Comparison of ENCODE assay signal across 1 cellular context in the genomic region with DNA sequence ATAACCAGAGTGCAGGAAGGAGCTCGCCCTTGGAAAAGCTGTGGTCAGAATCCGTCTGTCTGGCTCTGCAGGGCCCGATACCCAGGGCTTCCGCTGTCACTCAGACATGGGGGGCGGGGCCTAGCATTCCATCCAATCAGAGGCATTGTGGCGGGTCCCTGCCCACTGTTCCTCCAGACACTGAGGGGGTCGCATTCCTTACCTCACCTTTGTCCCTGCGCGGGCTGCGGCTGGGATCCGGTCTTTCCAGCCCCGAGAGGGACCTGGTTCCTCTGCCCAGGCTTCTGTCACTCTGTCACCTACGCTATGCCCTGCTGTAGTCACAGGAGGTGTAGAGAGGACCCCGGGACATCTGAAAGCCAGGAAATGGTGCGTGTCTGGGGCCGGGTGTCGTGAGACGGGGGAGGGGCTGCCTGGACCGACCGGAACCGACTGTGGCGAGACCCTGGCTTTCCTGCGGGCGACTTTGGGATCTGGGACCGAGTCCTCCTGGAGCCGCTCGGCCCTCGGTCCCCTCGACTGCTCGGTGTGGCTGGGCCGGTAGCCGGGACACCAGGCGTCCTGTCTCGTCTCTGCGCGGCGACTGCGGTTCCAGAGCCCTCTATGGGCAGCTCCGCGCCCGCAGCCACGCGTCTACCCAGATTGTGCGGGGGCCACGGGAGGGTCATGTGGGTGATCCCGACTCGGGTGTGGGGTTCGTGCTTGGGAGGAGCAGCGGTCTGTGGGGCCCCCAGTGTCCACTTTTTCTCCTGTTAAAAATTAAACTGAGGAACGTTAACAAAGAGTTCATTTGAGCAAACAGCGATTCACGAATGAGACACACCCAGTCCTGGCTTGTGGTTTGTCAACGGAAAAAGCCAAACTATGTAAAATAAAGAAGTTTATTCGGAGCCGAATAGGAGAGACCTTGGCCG.
TF ChIP-seq lines count a peak whose summit lies in the region.

A gene (plus strand): TSS at position 165 of the 914 bp plus-strand sequence. CDS start 142 bp downstream, at position 307.

TF ChIP-seq in HepG2, 621 proteins besides CTCF, POLR2A, EP300 and RAD21 (continued from another document and continues in another):
- peak; percentile 91 for TF ChIP-seq IKZF4 (CRISPR knock-in tag; IDR thresholded peaks at IDR 0.05; ENCODE audit: borderline replicate concordance, low read depth, not compliant biosample characterization)
- TF ChIP-seq, protein P1, sequence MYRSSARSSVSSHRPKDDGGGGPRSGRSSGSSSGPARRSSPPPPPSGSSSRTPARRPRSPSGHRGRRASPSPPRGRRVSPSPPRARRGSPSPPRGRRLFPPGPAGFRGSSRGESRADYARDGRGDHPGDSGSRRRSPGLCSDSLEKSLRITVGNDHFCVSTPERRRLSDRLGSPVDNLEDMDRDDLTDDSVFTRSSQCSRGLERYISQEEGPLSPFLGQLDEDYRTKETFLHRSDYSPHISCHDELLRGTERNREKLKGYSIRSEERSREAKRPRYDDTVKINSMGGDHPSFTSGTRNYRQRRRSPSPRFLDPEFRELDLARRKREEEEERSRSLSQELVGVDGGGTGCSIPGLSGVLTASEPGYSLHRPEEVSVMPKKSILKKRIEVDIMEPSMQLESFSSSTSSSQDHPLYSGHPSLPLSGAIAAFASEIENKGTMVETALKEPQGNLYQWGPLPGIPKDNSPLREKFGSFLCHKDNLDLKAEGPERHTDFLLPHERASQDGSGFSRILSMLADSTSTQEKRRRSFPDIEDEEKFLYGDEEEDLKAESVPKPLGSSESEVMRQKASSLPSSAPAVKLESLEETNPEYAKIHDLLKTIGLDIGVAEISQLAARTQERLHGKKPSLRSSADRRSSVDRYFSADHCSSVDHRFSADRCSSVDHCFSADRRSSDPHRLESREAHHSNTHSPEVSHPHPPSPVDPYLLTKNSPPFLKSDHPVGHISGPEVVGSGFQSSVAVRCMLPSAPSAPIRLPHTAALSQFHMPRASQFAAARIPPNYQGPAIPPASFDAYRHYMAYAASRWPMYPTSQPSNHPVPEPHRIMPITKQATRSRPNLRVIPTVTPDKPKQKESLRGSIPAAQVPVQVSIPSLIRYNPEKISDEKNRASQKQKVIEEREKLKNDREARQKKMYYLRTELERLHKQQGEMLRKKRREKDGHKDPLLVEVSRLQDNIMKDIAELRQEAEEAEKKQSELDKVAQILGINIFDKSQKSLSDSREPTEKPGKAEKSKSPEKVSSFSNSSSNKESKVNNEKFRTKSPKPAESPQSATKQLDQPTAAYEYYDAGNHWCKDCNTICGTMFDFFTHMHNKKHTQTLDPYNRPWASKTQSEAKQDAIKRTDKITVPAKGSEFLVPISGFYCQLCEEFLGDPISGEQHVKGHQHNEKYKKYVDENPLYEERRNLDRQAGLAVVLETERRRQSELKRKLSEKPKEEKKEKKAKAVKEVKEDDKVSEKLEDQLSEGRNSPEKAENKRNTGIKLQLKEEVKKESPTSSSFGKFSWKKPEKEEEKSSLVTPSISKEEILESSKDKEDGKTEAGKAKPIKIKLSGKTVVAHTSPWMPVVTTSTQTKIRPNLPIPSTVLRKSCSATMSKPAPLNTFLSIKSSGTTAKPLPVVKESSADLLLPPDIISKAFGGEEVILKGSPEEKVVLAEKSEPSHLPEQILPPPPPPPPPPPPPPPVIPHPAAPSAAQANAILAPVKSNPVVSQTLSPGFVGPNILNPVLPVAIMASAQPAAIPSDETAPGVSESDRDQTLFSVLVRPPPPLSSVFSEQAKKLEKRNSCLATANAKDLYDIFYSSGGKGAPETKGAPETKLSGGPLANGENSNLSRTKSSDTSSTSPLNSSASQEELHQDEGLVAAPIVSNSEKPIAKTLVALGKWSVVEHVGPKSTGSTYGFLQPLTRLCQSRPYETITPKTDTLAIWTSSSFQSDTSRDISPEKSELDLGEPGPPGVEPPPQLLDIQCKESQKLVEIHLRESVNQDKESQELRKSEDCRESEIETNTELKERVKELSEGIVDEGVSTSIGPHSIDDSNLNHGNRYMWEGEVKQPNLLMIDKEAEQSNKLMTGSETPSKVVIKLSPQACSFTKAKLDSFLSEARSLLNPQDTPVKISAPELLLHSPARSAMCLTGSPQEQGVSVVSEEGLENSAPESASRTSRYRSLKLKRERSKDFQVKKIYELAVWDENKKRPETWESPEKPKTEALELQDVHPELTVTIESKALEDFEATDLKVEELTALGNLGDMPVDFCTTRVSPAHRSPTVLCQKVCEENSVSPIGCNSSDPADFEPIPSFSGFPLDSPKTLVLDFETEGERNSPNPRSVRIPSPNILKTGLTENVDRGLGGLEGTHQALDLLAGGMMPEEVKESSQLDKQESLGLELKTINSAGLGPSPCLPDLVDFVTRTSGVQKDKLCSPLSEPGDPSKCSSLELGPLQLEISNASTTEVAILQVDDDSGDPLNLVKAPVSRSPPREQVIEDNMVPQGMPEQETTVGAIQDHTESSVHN (CRISPR knock-in tag; IDR thresholded peaks at IDR 0.05): peak; percentile 65; the same call in 1 of the 2 replicates
- TF ChIP-seq FIP1L1 (IDR thresholded peaks at IDR 0.05; ENCODE audit: borderline replicate concordance, insufficient read depth, low read depth, low read length): 0 out of 2 replicates have a peak, but pooled peaks have one; percentile 49
- TF ChIP-seq FOXP1 (IDR thresholded peaks at IDR 0.05): no peak
- TF ChIP-seq FOXP1 (CRISPR knock-in tag; IDR thresholded peaks at IDR 0.05): 0 out of 2 replicates have a peak, but pooled peaks have one; percentile 10
- peak; percentile 35; the same call in 1 of the 2 replicates for TF ChIP-seq ESRRA (CRISPR knock-in tag; IDR thresholded peaks at IDR 0.05; ENCODE audit: low read depth)
- TF ChIP-seq MIXL1 (CRISPR knock-in tag; IDR thresholded peaks at IDR 0.05): no peak
- TF ChIP-seq ZNF251 (CRISPR knock-in tag; IDR thresholded peaks at IDR 0.05): 0 out of 2 replicates have a peak, but pooled peaks have one; percentile 27
- TF ChIP-seq, protein P2, sequence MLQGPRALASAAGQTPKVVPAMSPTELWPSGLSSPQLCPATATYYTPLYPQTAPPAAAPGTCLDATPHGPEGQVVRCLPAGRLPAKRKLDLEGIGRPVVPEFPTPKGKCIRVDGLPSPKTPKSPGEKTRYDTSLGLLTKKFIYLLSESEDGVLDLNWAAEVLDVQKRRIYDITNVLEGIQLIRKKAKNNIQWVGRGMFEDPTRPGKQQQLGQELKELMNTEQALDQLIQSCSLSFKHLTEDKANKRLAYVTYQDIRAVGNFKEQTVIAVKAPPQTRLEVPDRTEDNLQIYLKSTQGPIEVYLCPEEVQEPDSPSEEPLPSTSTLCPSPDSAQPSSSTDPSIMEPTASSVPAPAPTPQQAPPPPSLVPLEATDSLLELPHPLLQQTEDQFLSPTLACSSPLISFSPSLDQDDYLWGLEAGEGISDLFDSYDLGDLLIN (CRISPR knock-in tag; IDR thresholded peaks at IDR 0.05; ENCODE audit: borderline replicate concordance): no peak
- TF ChIP-seq, protein P3, sequence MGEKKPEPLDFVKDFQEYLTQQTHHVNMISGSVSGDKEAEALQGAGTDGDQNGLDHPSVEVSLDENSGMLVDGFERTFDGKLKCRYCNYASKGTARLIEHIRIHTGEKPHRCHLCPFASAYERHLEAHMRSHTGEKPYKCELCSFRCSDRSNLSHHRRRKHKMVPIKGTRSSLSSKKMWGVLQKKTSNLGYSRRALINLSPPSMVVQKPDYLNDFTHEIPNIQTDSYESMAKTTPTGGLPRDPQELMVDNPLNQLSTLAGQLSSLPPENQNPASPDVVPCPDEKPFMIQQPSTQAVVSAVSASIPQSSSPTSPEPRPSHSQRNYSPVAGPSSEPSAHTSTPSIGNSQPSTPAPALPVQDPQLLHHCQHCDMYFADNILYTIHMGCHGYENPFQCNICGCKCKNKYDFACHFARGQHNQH (CRISPR knock-in tag; IDR thresholded peaks at IDR 0.05): peak; percentile 94
- TF ChIP-seq, protein P4, sequence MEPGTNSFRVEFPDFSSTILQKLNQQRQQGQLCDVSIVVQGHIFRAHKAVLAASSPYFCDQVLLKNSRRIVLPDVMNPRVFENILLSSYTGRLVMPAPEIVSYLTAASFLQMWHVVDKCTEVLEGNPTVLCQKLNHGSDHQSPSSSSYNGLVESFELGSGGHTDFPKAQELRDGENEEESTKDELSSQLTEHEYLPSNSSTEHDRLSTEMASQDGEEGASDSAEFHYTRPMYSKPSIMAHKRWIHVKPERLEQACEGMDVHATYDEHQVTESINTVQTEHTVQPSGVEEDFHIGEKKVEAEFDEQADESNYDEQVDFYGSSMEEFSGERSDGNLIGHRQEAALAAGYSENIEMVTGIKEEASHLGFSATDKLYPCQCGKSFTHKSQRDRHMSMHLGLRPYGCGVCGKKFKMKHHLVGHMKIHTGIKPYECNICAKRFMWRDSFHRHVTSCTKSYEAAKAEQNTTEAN (CRISPR knock-in tag; conservative IDR thresholded peaks at IDR 0.05): no peak; the same call in 1 of the 2 replicates
- TF ChIP-seq, protein P5, sequence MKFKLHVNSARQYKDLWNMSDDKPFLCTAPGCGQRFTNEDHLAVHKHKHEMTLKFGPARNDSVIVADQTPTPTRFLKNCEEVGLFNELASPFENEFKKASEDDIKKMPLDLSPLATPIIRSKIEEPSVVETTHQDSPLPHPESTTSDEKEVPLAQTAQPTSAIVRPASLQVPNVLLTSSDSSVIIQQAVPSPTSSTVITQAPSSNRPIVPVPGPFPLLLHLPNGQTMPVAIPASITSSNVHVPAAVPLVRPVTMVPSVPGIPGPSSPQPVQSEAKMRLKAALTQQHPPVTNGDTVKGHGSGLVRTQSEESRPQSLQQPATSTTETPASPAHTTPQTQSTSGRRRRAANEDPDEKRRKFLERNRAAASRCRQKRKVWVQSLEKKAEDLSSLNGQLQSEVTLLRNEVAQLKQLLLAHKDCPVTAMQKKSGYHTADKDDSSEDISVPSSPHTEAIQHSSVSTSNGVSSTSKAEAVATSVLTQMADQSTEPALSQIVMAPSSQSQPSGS (CRISPR knock-in tag; IDR thresholded peaks at IDR 0.05): 0 out of 2 replicates have a peak, but pooled peaks have one; percentile 19
- TF ChIP-seq ISL2 (CRISPR knock-in tag; IDR thresholded peaks at IDR 0.05): 0 out of 2 replicates have a peak, but pooled peaks have one; percentile 8
- TF ChIP-seq HOXA3 (CRISPR knock-in tag; IDR thresholded peaks at IDR 0.05): peak; percentile 46; the same call in 1 of the 2 replicates
- TF ChIP-seq ZNF12 (CRISPR knock-in tag; IDR thresholded peaks at IDR 0.05): no peak
- peak; percentile 45; the same call in 1 of the 2 replicates for TF ChIP-seq KDM4B (CRISPR knock-in tag; IDR thresholded peaks at IDR 0.05)
- no peak for TF ChIP-seq TBL1XR1 (IDR thresholded peaks at IDR 0.05; ENCODE audit: borderline replicate concordance, low read length, partially characterized antibody)
- peak; percentile 83; the same call in 1 of the 2 replicates for TF ChIP-seq ZNF136 (CRISPR knock-in tag; IDR thresholded peaks at IDR 0.05; ENCODE audit: low read depth)
- peak; percentile 74; the same call in 1 of the 2 replicates for TF ChIP-seq ZBTB42 (CRISPR knock-in tag; IDR thresholded peaks at IDR 0.05)
- peak; percentile 11; the same call in 1 of the 2 replicates for TF ChIP-seq CREM (IDR thresholded peaks at IDR 0.05)
- TF ChIP-seq CREM (CRISPR knock-in tag; IDR thresholded peaks at IDR 0.05): no peak
- TF ChIP-seq, protein P6, sequence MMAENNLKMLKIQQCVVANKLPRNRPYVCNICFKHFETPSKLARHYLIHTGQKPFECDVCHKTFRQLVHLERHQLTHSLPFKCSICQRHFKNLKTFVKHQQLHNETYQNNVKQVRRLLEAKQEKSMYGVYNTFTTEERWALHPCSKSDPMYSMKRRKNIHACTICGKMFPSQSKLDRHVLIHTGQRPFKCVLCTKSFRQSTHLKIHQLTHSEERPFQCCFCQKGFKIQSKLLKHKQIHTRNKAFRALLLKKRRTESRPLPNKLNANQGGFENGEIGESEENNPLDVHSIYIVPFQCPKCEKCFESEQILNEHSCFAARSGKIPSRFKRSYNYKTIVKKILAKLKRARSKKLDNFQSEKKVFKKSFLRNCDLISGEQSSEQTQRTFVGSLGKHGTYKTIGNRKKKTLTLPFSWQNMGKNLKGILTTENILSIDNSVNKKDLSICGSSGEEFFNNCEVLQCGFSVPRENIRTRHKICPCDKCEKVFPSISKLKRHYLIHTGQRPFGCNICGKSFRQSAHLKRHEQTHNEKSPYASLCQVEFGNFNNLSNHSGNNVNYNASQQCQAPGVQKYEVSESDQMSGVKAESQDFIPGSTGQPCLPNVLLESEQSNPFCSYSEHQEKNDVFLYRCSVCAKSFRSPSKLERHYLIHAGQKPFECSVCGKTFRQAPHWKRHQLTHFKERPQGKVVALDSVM (CRISPR knock-in tag; IDR thresholded peaks at IDR 0.05): peak; percentile 56; the same call in 1 of the 2 replicates
- TF ChIP-seq, protein P7, sequence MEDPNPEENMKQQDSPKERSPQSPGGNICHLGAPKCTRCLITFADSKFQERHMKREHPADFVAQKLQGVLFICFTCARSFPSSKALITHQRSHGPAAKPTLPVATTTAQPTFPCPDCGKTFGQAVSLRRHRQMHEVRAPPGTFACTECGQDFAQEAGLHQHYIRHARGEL (CRISPR knock-in tag; IDR thresholded peaks at IDR 0.05): no peak
- TF ChIP-seq, protein P8, sequence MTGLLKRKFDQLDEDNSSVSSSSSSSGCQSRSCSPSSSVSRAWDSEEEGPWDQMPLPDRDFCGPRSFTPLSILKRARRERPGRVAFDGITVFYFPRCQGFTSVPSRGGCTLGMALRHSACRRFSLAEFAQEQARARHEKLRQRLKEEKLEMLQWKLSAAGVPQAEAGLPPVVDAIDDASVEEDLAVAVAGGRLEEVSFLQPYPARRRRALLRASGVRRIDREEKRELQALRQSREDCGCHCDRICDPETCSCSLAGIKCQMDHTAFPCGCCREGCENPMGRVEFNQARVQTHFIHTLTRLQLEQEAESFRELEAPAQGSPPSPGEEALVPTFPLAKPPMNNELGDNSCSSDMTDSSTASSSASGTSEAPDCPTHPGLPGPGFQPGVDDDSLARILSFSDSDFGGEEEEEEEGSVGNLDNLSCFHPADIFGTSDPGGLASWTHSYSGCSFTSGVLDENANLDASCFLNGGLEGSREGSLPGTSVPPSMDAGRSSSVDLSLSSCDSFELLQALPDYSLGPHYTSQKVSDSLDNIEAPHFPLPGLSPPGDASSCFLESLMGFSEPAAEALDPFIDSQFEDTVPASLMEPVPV (CRISPR knock-in tag; IDR thresholded peaks at IDR 0.05): peak; percentile 81
- TF ChIP-seq NFATC3 (CRISPR knock-in tag; IDR thresholded peaks at IDR 0.05): peak; percentile 89; the same call in 1 of the 2 replicates
- TF ChIP-seq, protein P9, sequence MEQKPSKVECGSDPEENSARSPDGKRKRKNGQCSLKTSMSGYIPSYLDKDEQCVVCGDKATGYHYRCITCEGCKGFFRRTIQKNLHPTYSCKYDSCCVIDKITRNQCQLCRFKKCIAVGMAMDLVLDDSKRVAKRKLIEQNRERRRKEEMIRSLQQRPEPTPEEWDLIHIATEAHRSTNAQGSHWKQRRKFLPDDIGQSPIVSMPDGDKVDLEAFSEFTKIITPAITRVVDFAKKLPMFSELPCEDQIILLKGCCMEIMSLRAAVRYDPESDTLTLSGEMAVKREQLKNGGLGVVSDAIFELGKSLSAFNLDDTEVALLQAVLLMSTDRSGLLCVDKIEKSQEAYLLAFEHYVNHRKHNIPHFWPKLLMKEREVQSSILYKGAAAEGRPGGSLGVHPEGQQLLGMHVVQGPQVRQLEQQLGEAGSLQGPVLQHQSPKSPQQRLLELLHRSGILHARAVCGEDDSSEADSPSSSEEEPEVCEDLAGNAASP (CRISPR knock-in tag; IDR thresholded peaks at IDR 0.05; ENCODE audit: borderline replicate concordance): no peak; the same call in 1 of the 2 replicates
